ENCODE assay signal across 1 cellular context in the genomic region with DNA sequence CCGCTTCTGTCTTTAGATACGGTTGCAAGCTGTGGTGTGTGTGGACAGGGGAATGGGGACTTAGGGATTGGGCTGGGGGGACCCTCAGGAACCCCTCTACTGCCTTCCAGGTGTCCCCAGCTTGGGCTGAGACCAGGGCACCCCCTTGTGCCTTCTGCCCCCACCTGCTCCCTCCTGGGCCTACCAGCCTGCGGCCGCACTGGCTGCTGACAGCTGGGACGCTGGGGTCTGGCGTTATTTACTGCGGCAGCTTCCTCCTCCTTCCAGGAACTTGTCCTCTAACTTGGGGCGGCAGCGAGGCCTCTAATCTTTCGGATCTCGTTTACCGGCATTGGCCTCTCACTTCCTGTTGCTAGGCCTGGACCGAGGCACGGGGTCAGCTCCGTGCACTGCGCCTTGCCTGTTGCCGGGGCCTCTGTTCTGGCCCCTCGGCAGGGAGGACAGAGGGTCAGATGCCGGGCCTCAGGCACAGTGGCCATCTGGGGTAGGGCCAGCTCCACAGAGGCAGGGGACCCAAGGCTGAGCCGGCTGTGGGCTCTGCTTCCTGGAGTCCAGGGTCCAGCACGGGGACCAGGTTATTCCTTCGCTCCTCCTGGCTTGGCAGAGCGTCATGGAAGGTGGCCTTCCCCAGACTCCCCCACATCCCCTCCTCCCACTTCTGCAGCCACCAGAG.
TF ChIP-seq lines count a peak whose summit lies in the region.

No MANE protein-coding gene starts in this region.

TF ChIP-seq in K562, 482 proteins besides CTCF, POLR2A, EP300 and RAD21 (continues in another document):
- TF ChIP-seq, protein P1, sequence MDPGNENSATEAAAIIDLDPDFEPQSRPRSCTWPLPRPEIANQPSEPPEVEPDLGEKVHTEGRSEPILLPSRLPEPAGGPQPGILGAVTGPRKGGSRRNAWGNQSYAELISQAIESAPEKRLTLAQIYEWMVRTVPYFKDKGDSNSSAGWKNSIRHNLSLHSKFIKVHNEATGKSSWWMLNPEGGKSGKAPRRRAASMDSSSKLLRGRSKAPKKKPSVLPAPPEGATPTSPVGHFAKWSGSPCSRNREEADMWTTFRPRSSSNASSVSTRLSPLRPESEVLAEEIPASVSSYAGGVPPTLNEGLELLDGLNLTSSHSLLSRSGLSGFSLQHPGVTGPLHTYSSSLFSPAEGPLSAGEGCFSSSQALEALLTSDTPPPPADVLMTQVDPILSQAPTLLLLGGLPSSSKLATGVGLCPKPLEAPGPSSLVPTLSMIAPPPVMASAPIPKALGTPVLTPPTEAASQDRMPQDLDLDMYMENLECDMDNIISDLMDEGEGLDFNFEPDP (CRISPR knock-in tag; IDR thresholded peaks at IDR 0.05) = peak; percentile 14; the same call in 1 of the 2 replicates
- no peak for TF ChIP-seq ZC3H4 (CRISPR knock-in tag; IDR thresholded peaks at IDR 0.05; ENCODE audit: borderline replicate concordance)
- peak; percentile 73 to 82 for TF ChIP-seq MAZ (CRISPR knock-in tag; conservative IDR thresholded peaks at IDR 0.05 in 1 of 2, IDR thresholded peaks at IDR 0.05 in 1 of 2)
- TF ChIP-seq HDAC2 (IDR thresholded peaks at IDR 0.05) = no peak; the same call in 1 of the 2 replicates
- no peak for TF ChIP-seq SMARCA5 (IDR thresholded peaks at IDR 0.05)
- TF ChIP-seq PTBP1 (IDR thresholded peaks at IDR 0.05; ENCODE audit: low read depth, low read length) = no peak; the same call in 1 of the 2 replicates
- no peak for TF ChIP-seq U2AF1 (optimal IDR thresholded peaks at IDR 0.05; ENCODE audit: low read depth, low read length)
- no peak for TF ChIP-seq SRSF9 (IDR thresholded peaks at IDR 0.05; ENCODE audit: borderline replicate concordance, low read depth, low read length)
- no peak; the same call in 1 of the 2 replicates for TF ChIP-seq GTF2A2 (tag; IDR thresholded peaks at IDR 0.05)
- no peak for TF ChIP-seq ILF3 (IDR thresholded peaks at IDR 0.05; ENCODE audit: borderline replicate concordance)
- TF ChIP-seq, protein P2, sequence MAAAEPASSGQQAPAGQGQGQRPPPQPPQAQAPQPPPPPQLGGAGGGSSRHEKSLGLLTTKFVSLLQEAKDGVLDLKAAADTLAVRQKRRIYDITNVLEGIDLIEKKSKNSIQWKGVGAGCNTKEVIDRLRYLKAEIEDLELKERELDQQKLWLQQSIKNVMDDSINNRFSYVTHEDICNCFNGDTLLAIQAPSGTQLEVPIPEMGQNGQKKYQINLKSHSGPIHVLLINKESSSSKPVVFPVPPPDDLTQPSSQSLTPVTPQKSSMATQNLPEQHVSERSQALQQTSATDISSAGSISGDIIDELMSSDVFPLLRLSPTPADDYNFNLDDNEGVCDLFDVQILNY (CRISPR knock-in tag; IDR thresholded peaks at IDR 0.05) = no peak
- peak; percentile 75; the same call in 1 of the 2 replicates for TF ChIP-seq ZBED1 (IDR thresholded peaks at IDR 0.05)
- peak; percentile 87 for TF ChIP-seq ELF1 (tag; IDR thresholded peaks at IDR 0.05)
- TF ChIP-seq TARDBP (IDR thresholded peaks at IDR 0.05) = no peak
- TF ChIP-seq NR4A1 (CRISPR knock-in tag; IDR thresholded peaks at IDR 0.05) = no peak
- peak; percentile 79 for TF ChIP-seq NR4A1 (tag; IDR thresholded peaks at IDR 0.05)
- TF ChIP-seq, protein P3, sequence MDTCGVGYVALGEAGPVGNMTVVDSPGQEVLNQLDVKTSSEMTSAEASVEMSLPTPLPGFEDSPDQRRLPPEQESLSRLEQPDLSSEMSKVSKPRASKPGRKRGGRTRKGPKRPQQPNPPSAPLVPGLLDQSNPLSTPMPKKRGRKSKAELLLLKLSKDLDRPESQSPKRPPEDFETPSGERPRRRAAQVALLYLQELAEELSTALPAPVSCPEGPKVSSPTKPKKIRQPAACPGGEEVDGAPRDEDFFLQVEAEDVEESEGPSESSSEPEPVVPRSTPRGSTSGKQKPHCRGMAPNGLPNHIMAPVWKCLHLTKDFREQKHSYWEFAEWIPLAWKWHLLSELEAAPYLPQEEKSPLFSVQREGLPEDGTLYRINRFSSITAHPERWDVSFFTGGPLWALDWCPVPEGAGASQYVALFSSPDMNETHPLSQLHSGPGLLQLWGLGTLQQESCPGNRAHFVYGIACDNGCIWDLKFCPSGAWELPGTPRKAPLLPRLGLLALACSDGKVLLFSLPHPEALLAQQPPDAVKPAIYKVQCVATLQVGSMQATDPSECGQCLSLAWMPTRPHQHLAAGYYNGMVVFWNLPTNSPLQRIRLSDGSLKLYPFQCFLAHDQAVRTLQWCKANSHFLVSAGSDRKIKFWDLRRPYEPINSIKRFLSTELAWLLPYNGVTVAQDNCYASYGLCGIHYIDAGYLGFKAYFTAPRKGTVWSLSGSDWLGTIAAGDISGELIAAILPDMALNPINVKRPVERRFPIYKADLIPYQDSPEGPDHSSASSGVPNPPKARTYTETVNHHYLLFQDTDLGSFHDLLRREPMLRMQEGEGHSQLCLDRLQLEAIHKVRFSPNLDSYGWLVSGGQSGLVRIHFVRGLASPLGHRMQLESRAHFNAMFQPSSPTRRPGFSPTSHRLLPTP (IDR thresholded peaks at IDR 0.05; ENCODE audit: borderline replicate concordance, extremely low read depth, insufficient read length) = no peak
- TF ChIP-seq MTA1 (IDR thresholded peaks at IDR 0.05; ENCODE audit: borderline replicate concordance) = peak; percentile 78; the same call in 1 of the 2 replicates
- TF ChIP-seq IRF2 (CRISPR knock-in tag; IDR thresholded peaks at IDR 0.05) = no peak
- TF ChIP-seq, protein P4, sequence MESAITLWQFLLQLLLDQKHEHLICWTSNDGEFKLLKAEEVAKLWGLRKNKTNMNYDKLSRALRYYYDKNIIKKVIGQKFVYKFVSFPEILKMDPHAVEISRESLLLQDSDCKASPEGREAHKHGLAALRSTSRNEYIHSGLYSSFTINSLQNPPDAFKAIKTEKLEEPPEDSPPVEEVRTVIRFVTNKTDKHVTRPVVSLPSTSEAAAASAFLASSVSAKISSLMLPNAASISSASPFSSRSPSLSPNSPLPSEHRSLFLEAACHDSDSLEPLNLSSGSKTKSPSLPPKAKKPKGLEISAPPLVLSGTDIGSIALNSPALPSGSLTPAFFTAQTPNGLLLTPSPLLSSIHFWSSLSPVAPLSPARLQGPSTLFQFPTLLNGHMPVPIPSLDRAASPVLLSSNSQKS (CRISPR knock-in tag; IDR thresholded peaks at IDR 0.05) = 0 out of 2 replicates have a peak, but pooled peaks have one; percentile 41
- 0 out of 2 replicates have a peak, but pooled peaks have one; percentile 12 for TF ChIP-seq RB1 (IDR thresholded peaks at IDR 0.05; ENCODE audit: low read depth)
- no peak for TF ChIP-seq ZNF143 (CRISPR knock-in tag; IDR thresholded peaks at IDR 0.05)
- no peak for TF ChIP-seq CGGBP1 (CRISPR knock-in tag; IDR thresholded peaks at IDR 0.05)
- peak; percentile 72; the same call in 1 of the 2 replicates for TF ChIP-seq ZNF561 (CRISPR knock-in tag; conservative IDR thresholded peaks at IDR 0.05)
- TF ChIP-seq SIN3B (IDR thresholded peaks at IDR 0.05; ENCODE audit: low read depth) = no peak
- TF ChIP-seq, protein P5, sequence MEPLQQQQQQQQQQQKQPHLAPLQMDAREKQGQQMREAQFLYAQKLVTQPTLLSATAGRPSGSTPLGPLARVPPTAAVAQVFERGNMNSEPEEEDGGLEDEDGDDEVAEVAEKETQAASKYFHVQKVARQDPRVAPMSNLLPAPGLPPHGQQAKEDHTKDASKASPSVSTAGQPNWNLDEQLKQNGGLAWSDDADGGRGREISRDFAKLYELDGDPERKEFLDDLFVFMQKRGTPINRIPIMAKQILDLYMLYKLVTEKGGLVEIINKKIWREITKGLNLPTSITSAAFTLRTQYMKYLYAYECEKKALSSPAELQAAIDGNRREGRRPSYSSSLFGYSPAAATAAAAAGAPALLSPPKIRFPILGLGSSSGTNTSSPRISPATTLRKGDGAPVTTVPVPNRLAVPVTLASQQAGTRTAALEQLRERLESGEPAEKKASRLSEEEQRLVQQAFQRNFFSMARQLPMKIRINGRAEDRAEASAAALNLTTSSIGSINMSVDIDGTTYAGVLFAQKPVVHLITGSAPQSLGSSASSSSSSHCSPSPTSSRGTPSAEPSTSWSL (CRISPR knock-in tag; IDR thresholded peaks at IDR 0.05; ENCODE audit: borderline replicate concordance) = no peak; the same call in 1 of the 2 replicates
- TF ChIP-seq ETV1 (tag; conservative IDR thresholded peaks at IDR 0.05; ENCODE audit: low read depth) = peak; percentile 97
- TF ChIP-seq ZNF583 (CRISPR knock-in tag; IDR thresholded peaks at IDR 0.05) = peak; percentile 75
- 0 out of 3 replicates have a peak, but pooled peaks of 1 of the 2 experiments have one; percentile 52 for TF ChIP-seq CBX3 (IDR thresholded peaks at IDR 0.05; ENCODE audit: borderline replicate concordance in 1 of 2, low read length in 2 of 2)
- no peak for TF ChIP-seq DNMT1 (IDR thresholded peaks at IDR 0.05)
- TF ChIP-seq NFATC3 (IDR thresholded peaks at IDR 0.05) = no peak
- no peak for TF ChIP-seq MEF2A (IDR thresholded peaks at IDR 0.05; ENCODE audit: control insufficient read depth, low read depth, low read length)
- TF ChIP-seq ZNF717 (CRISPR knock-in tag; IDR thresholded peaks at IDR 0.05) = no peak
- no peak for TF ChIP-seq ZNF408 (CRISPR knock-in tag; IDR thresholded peaks at IDR 0.05; ENCODE audit: low read depth)
- no peak for TF ChIP-seq RHOXF2B (CRISPR knock-in tag; conservative IDR thresholded peaks at IDR 0.05)
- TF ChIP-seq NBN (IDR thresholded peaks at IDR 0.05; ENCODE audit: low read depth) = peak; percentile 42; the same call in 1 of the 2 replicates
- TF ChIP-seq ZNF384 (IDR thresholded peaks at IDR 0.05; ENCODE audit: low read depth, low read length) = no peak
- TF ChIP-seq NEUROD1 (IDR thresholded peaks at IDR 0.05; ENCODE audit: borderline replicate concordance, low read depth, low read length, partially characterized antibody) = peak; percentile 58
- TF ChIP-seq STAT5B (CRISPR knock-in tag; IDR thresholded peaks at IDR 0.05) = no peak
- TF ChIP-seq YY1 (IDR thresholded peaks at IDR 0.05; ENCODE audit: borderline replicate concordance in 1 of 3, control insufficient read depth in 1 of 3, extremely low read depth in 1 of 3, insufficient read depth in 3 of 3, insufficient read length in 1 of 3, insufficient replicate concordance in 2 of 3, low read depth in 1 of 3, low read length in 2 of 3) = peak in 2 of 3 experiments; percentile 53 to 54
- TF ChIP-seq, protein P6, sequence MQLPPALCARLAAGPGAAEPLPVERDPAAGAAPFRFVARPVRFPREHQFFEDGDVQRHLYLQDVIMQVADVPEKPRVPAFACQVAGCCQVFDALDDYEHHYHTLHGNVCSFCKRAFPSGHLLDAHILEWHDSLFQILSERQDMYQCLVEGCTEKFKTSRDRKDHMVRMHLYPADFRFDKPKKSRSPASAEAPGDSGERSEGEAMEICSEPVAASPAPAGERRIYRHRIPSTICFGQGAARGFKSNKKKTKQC (CRISPR knock-in tag; IDR thresholded peaks at IDR 0.05) = no peak
- no peak for TF ChIP-seq ZNF507 (tag; conservative IDR thresholded peaks at IDR 0.05)
- no peak for TF ChIP-seq E2F4 (CRISPR knock-in tag; IDR thresholded peaks at IDR 0.05; ENCODE audit: low read depth)
- TF ChIP-seq MLX (CRISPR knock-in tag; conservative IDR thresholded peaks at IDR 0.05) = no peak
- TF ChIP-seq, protein P7, sequence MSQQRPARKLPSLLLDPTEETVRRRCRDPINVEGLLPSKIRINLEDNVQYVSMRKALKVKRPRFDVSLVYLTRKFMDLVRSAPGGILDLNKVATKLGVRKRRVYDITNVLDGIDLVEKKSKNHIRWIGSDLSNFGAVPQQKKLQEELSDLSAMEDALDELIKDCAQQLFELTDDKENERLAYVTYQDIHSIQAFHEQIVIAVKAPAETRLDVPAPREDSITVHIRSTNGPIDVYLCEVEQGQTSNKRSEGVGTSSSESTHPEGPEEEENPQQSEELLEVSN (IDR thresholded peaks at IDR 0.05; ENCODE audit: borderline replicate concordance in 1 of 2, extremely low read depth in 1 of 2, insufficient read depth in 1 of 2, insufficient read length in 1 of 2, low read depth in 1 of 2, low read length in 1 of 2, poor library complexity in 1 of 2, severe bottlenecking in 1 of 2) = peak; percentile 45 to 64
- TF ChIP-seq MNT (conservative IDR thresholded peaks at IDR 0.05) = peak; percentile 70 to 81
- peak; percentile 72 for TF ChIP-seq EP400 (IDR thresholded peaks at IDR 0.05)
- TF ChIP-seq BCOR (IDR thresholded peaks at IDR 0.05) = peak; percentile 7; the same call in 1 of the 2 replicates
- no peak for TF ChIP-seq ARID3A (IDR thresholded peaks at IDR 0.05; ENCODE audit: borderline replicate concordance, low read depth, low read length)
